Comparison of ENCODE assay signal across 12 cellular contexts in the genomic region with DNA sequence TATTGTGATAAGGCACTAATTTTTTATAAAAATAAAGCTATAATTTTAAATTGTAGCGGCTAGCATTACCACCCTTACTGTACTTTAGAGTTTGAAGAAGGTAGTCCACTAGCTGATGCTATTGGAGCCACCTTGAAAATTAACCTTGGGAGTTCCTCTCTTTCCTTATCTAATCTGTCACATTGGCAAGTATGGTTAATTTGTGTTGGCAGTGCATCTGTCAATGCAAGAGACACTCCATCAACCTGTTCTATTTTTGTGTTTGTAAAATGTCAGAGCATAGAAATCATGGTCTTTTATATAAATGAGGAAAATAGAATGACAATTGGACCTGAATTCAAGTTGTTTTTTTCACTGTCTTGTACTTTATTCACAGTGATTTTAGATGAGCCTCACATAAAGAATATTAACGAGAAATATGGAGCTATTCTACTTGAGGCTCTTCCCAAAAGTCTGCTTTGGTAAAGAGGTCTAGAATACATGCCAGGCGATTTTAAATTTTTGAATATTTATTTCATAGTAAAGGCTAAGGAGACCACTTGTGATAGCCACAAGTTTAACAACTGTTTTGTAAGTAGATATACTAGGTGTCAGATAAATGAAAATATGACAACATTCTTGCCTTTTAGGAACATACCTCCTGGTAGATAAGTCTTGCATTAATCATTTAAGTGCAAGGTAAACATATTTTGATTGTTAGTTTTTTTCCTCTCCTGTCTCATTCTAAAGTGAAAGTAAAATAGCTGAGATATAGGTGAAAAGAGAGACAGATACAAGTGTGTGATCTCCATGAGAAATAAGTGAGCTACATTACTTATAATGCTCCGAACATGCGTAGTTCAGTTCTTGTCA. TPM values are rescaled to one million over a fixed set of nuclear protein-coding genes. Genes with fewer than 3 reads are reported as not detected.
DNase-seq lines count a peak whose midpoint lies in the region; ATAC-seq and TF ChIP-seq lines count a peak whose summit lies in the region.
"Had no signal": no experiment of that assay in that cellular context is flagged by ENCODE, and none has a peak within 500 bp of the region (broad histone marks: within the 10 kb centered on the region; RNA-seq: fewer than 3 reads in every experiment).

No MANE protein-coding gene starts in this region.

- peaks cover 17% of the 10 kb centered on the region for H3K36me3 Mint-ChIP-seq in CD8-positive, alpha-beta T cell
- peaks cover 2 to 23% (median 16%) of the 10 kb centered on the region in 3 donors for H3K36me3 Mint-ChIP-seq in naive thymus-derived CD8-positive, alpha-beta T cell
- peaks cover 6% of the 10 kb centered on the region for H3K36me3 Mint-ChIP-seq in glutamatergic neuron (ENCODE audit: unreplicated experiment)

- no peaks in the 10 kb centered on the region for H3K27me3 Mint-ChIP-seq in CD8-positive, alpha-beta T cell (ENCODE audit: low read depth)
- H3K27me3 Mint-ChIP-seq in naive thymus-derived CD8-positive, alpha-beta T cell = no peaks in the 10 kb centered on the region
- H3K27me3 Mint-ChIP-seq in glutamatergic neuron (ENCODE audit: unreplicated experiment) = no peaks in the 10 kb centered on the region
- H3K27me3 Mint-ChIP-seq: dendritic cell treated with granulocyte-macrophage colony-stimulating factor and Interleukin-4, amounts not matched to agents 40 ng/mL and 50 ng/mL, for 4 days had no signal

- intact Hi-C loops in CD8-positive, alpha-beta T cell (cut with DNase I, micrococcal nuclease) = loop anchor here in 1 of 2 experiments (2.0 kb wide), 1 partner anchor 19 kb away; no protein-coding TSS in a partner anchor
- intact Hi-C loops in body of pancreas (cut with DNase I) = no loop called here

- no peak for TF ChIP-seq CTCF in CD8-positive, alpha-beta T cell (IDR thresholded peaks at IDR 0.05)
- TF ChIP-seq CTCF in body of pancreas (IDR thresholded peaks at IDR 0.05) (no peak), glutamatergic neuron (IDR thresholded peaks at IDR 0.05; ENCODE audit: partially characterized antibody, unreplicated experiment) (no peak)

- 84 to 88% methylated on average over 5 of the region's 5 CpGs for WGBS in body of pancreas, 2 donors

- TF ChIP-seq POLR2A in body of pancreas (IDR thresholded peaks at IDR 0.05) = no peak

- peak overlapping the region; percentile 81 for H3K27ac Mint-ChIP-seq in CD8-positive, alpha-beta T cell
- H3K27ac Mint-ChIP-seq in naive thymus-derived CD8-positive, alpha-beta T cell = peak overlapping the region; percentile 1 to 86 (median 66)
- H3K27ac Mint-ChIP-seq in glutamatergic neuron (ENCODE audit: unreplicated experiment) = no peak overlapping the region
- H3K27ac Mint-ChIP-seq: dendritic cell treated with granulocyte-macrophage colony-stimulating factor and Interleukin-4, amounts not matched to agents 40 ng/mL and 50 ng/mL, for 4 days had no signal

- ATAC-seq in CD8-positive, alpha-beta T cell = peak; percentile 44
- no peak for ATAC-seq in body of pancreas
- peak; percentile 45 to 49 for ATAC-seq in naive thymus-derived CD8-positive, alpha-beta T cell

- DNase-seq in CD8-positive, alpha-beta T cell = no peak
- DNase-seq in body of pancreas = no peak
- no peak for DNase-seq in naive thymus-derived CD8-positive, alpha-beta T cell
- no peak for DNase-seq in effector CD8-positive, alpha-beta T cell (lab: John Stamatoyannopoulos, UW)
- DNase-seq in GM19240 (ENCODE audit: insufficient read length, low spot score) = no peak
- no peak for DNase-seq in activated effector memory CD4-positive, alpha-beta T cell treated with Interleukin-2 at 50 U/mL for 16 hours
- DNase-seq in glutamatergic neuron = no peak
- DNase-seq: NCI-H2081 treated with DMSO at 0.1 percent for 48 hours, nucleus accumbens, SHP77 treated with DMSO at 0.1 percent for 48 hours had no signal

- H3K36me3 ChIP-seq in CD8-positive, alpha-beta T cell (ENCODE audit: insufficient read depth, low read length) = no peaks in the 10 kb centered on the region
- H3K36me3 ChIP-seq in KOPT-K1 (ENCODE audit: insufficient read depth, low read length) = no peaks in the 10 kb centered on the region
- H3K36me3 ChIP-seq in body of pancreas (replicated peaks in 1 of 2; ENCODE audit: insufficient read depth in 1 of 2, low read depth in 2 of 2) = no peaks in the 10 kb centered on the region

- peaks cover 63% of the 10 kb centered on the region for H3K4me1 Mint-ChIP-seq in CD8-positive, alpha-beta T cell (ENCODE audit: low read depth)
- H3K4me1 Mint-ChIP-seq in naive thymus-derived CD8-positive, alpha-beta T cell = peaks cover 24 to 62% (median 55%) of the 10 kb centered on the region in 4 donors
- H3K4me1 Mint-ChIP-seq in glutamatergic neuron (ENCODE audit: low read depth, unreplicated experiment) = no peaks in the 10 kb centered on the region

- peaks cover 13% of the 10 kb centered on the region for H3K9me3 Mint-ChIP-seq in CD8-positive, alpha-beta T cell
- peaks cover 7 to 23% (median 19%) of the 10 kb centered on the region in 9 donors for H3K9me3 Mint-ChIP-seq in naive thymus-derived CD8-positive, alpha-beta T cell
- H3K9me3 Mint-ChIP-seq in glutamatergic neuron (ENCODE audit: unreplicated experiment) = peaks cover 3% of the 10 kb centered on the region

- H3K4me1 ChIP-seq in CD8-positive, alpha-beta T cell (ENCODE audit: insufficient read depth, low read length) = peaks cover 21% of the 10 kb centered on the region
- H3K4me1 ChIP-seq in body of pancreas = no peaks in the 10 kb centered on the region

- no peaks in the 10 kb centered on the region for H3K27me3 ChIP-seq in CD8-positive, alpha-beta T cell (ENCODE audit: insufficient read depth, low read length)
- H3K27me3 ChIP-seq in body of pancreas = no peaks in the 10 kb centered on the region

- peak overlapping the region; percentile 20 for H3K27ac ChIP-seq in CD8-positive, alpha-beta T cell (ENCODE audit: low read depth, low read length)
- peak overlapping the region; percentile 43 for H3K27ac ChIP-seq in KOPT-K1 (ENCODE audit: low read depth, low read length, poor library complexity, severe bottlenecking)
- H3K27ac ChIP-seq in body of pancreas = peak overlapping the region in 3 of 4 donors; percentile 4 to 33 (median 12)

- H3K4me3 Mint-ChIP-seq in CD8-positive, alpha-beta T cell = peak overlapping the region; percentile 75
- peak overlapping the region; percentile 52 to 86 (median 80) for H3K4me3 Mint-ChIP-seq in naive thymus-derived CD8-positive, alpha-beta T cell
- no peak overlapping the region for H3K4me3 Mint-ChIP-seq in glutamatergic neuron (ENCODE audit: unreplicated experiment)
- H3K4me3 Mint-ChIP-seq: dendritic cell treated with granulocyte-macrophage colony-stimulating factor and Interleukin-4, amounts not matched to agents 40 ng/mL and 50 ng/mL, for 4 days had no signal

- no peaks in the 10 kb centered on the region for H3K9me3 ChIP-seq in CD8-positive, alpha-beta T cell (ENCODE audit: low read length)
- H3K9me3 ChIP-seq in KOPT-K1 (ENCODE audit: insufficient read depth, low read length, poor library complexity, severe bottlenecking) (peaks cover 16% of the 10 kb centered on the region), body of pancreas (no peaks in the 10 kb centered on the region)

- POLR2A ChIA-PET in CD8-positive, alpha-beta T cell (lab: Charles Lee) = interaction anchor here (0.9 to 2.5 kb wide), 6 partner anchors 13 to 188 kb away, joined by 3 to 10 read pairs (median 4); a partner anchor contains a TSS
- POLR2A ChIA-PET in naive thymus-derived CD8-positive, alpha-beta T cell (lab: Charles Lee) = interaction anchor here (0.6 to 2.1 kb wide), 3 partner anchors 12 to 20 kb away, joined by 3 to 14 read pairs (median 7); a partner anchor contains a TSS

- CTCF ChIA-PET in CD8-positive, alpha-beta T cell (lab: Charles Lee) = interaction anchor here (0.9 to 1.3 kb wide), 2 partner anchors 24 to 124 kb away, joined by 3 read pairs; no protein-coding TSS in a partner anchor

- peak overlapping the region; percentile 15 for H3K4me3 ChIP-seq in CD8-positive, alpha-beta T cell (ENCODE audit: low read depth, low read length)
- H3K4me3 ChIP-seq in body of pancreas = no peak overlapping the region

RNA-seq across cellular contexts. Expression of a gene that starts 20.8 kb away (rescaled TPM):
- 10 to 100 TPM; 21.8 to 23.6 TPM for total RNA-seq in CD8-positive, alpha-beta T cell
- 1 to 10 TPM; 5.9 to 8.3 TPM for total RNA-seq in body of pancreas
- total RNA-seq in naive thymus-derived CD8-positive, alpha-beta T cell = 10 to 100 TPM; 31.5 to 33.2 TPM
- polyA plus RNA-seq in naive thymus-derived CD8-positive, alpha-beta T cell = 10 to 100 TPM in 2 of 3 donors, 1 to 10 TPM in 1; 9.0 to 30.8 (median 14.7) TPM
- 30.7 TPM for total RNA-seq in glutamatergic neuron (ENCODE audit: unreplicated experiment)
